8 cellular contexts compared by ENCODE assay signal in genomic region chr1:158998781-158999161, GRCh38. TPM values are rescaled to one million over a fixed set of nuclear protein-coding genes. Genes with fewer than 3 reads are reported as not detected.
A peak's percentile ranks its signal among the peaks of the same experiment; 100 is the strongest.
DNase-seq lines count a peak whose midpoint lies in the region; ATAC-seq and TF ChIP-seq lines count a peak whose summit lies in the region.

No MANE protein-coding gene starts in this region.

- peak overlapping the region; percentile 71 to 79 for H3K4me3 Mint-ChIP-seq in H9
- H3K4me3 Mint-ChIP-seq in activated B cell treated with CpG ODN at 0.5 μM for 24 hours, result no peak overlapping the region
- H3K4me3 Mint-ChIP-seq in naive thymus-derived CD4-positive, alpha-beta T cell, result peak overlapping the region in 7 of 10 donors; percentile 1 to 65 (median 44)

- no peak overlapping the region for H3T11ph ChIP-seq in H9 (ENCODE audit: low read length)

- H3K18ac ChIP-seq in H9 (ENCODE audit: insufficient read length, low read depth, low read length), result no peak overlapping the region

- H3K23me2 ChIP-seq in H9 (ENCODE audit: insufficient read length, low read depth, low read length, poor library complexity, severe bottlenecking), result peaks cover 7% of the 10 kb centered on the region

- no peak overlapping the region for H2BK12ac ChIP-seq in H9 (ENCODE audit: insufficient read length, low read depth, low read length)

- H2BK5ac ChIP-seq in H9 (ENCODE audit: insufficient read length, low read length), result no peak overlapping the region

- POLR2A ChIA-PET in activated B cell treated with CpG ODN at 0.5 μM for 24 hours (lab: Charles Lee), result interaction anchor here (0.7 to 1.4 kb wide), 3 partner anchors 11 to 669 kb away, joined by 3 to 6 read pairs (median 5); partner anchors contain the start of gene IFI16
- POLR2A ChIA-PET in naive thymus-derived CD4-positive, alpha-beta T cell (lab: Charles Lee), result interaction anchor here (1.3 kb wide), 1 partner anchor 12 kb away, joined by 7 read pairs; the partner anchor contains the start of gene IFI16

- no peaks in the 10 kb centered on the region for H3K36me3 ChIP-seq in DND-41 (ENCODE audit: insufficient read depth, low read length)
- no peaks in the 10 kb centered on the region for H3K36me3 ChIP-seq in fibroblast of lung (ENCODE audit: control insufficient read depth, insufficient read depth, low read length)
- no peaks in the 10 kb centered on the region for H3K36me3 ChIP-seq in naive thymus-derived CD4-positive, alpha-beta T cell (ENCODE audit: control insufficient read depth in 2 of 3, insufficient read depth in 3 of 3, low read length in 3 of 3)

- peaks cover 6% of the 10 kb centered on the region for H3K4me1 ChIP-seq in DND-41 (ENCODE audit: insufficient read depth, low read length)
- H3K4me1 ChIP-seq in H9 (ENCODE audit: insufficient read depth, low read length), result no peaks in the 10 kb centered on the region; the same call in 1 of the 2 replicates
- peaks cover 8% of the 10 kb centered on the region for H3K4me1 ChIP-seq in fibroblast of lung (ENCODE audit: control insufficient read depth, extremely low read depth, insufficient read depth, low read length)
- H3K4me1 ChIP-seq in naive thymus-derived CD4-positive, alpha-beta T cell (ENCODE audit: control insufficient read depth in 2 of 2, insufficient read depth in 2 of 2, low read length in 2 of 2), result peaks cover 6 to 21% of the 10 kb centered on the region in 2 donors

- H4K5ac ChIP-seq in H9 (ENCODE audit: insufficient read length, low read depth, low read length), result no peak overlapping the region

- DNase-seq in DND-41 (peak; percentile 57), H9 (no peak), NCI-H2171 (lab: John Stamatoyannopoulos, UW) (peak; percentile 18), activated B cell treated with CpG ODN at 0.5 μM for 24 hours (no peak), fibroblast of lung (ENCODE audit: low read depth in 2 of 2) (peak; percentile 48 to 79), NK-92 (lab: John Stamatoyannopoulos, UW; ENCODE audit: unreplicated experiment) (no peak), cerebellar nuclear complex (lab: John Stamatoyannopoulos, UW) (no peak)
- peak in 7 of 9 donors; percentile 43 to 74 (median 65) for DNase-seq in naive thymus-derived CD4-positive, alpha-beta T cell

- CTCF ChIA-PET in activated B cell treated with CpG ODN at 0.5 μM for 24 hours (lab: Charles Lee), result interaction anchor here (0.7 to 2.4 kb wide), 18 partner anchors 10 to 1007 kb away, joined by 3 to 23 read pairs (median 6); partner anchors contain the start of gene AIM2
- CTCF ChIA-PET in naive thymus-derived CD4-positive, alpha-beta T cell (lab: Charles Lee), result interaction anchor here (0.9 to 2.5 kb wide), 8 partner anchors 9 to 795 kb away, joined by 3 to 15 read pairs (median 4); no protein-coding TSS in a partner anchor

- ATAC-seq in DND-41 (ENCODE audit: insufficient read depth, low read depth), result peak; percentile 81
- peak; percentile 83 for ATAC-seq in activated B cell treated with CpG ODN at 0.5 μM for 24 hours (ENCODE audit: low read depth)
- peak; percentile 88 for ATAC-seq in naive thymus-derived CD4-positive, alpha-beta T cell

- intact Hi-C loops in activated B cell treated with CpG ODN at 0.5 μM for 24 hours (cut with micrococcal nuclease), result loop anchor here (1.0 to 2.0 kb wide), 8 partner anchors 200 to 1035 kb away; no protein-coding TSS in a partner anchor
- intact Hi-C loops in naive thymus-derived CD4-positive, alpha-beta T cell (cut with micrococcal nuclease), result loop anchor here (1.0 to 10.0 kb wide), 13 partner anchors 10 to 1034 kb away; partner anchors contain the start of genes IFI16 (in 1 of the 2) and PYHIN1 (in 1 of the 2)

- 0 out of 2 replicates have a peak, but pooled peaks cover under 1% of the 10 kb centered on the region for H3K27me3 Mint-ChIP-seq in H9 (ENCODE audit: low read depth)
- H3K27me3 Mint-ChIP-seq in activated B cell treated with CpG ODN at 0.5 μM for 24 hours, result no peaks in the 10 kb centered on the region
- H3K27me3 Mint-ChIP-seq in naive thymus-derived CD4-positive, alpha-beta T cell, result no peaks in the 10 kb centered on the region

- no peak overlapping the region for H3K23ac ChIP-seq in H9 (ENCODE audit: insufficient read length, low read depth, low read length)

- no peak overlapping the region for H3K56ac ChIP-seq in H9 (ENCODE audit: insufficient read length, low read depth, low read length)

- no peak overlapping the region for H3K9ac ChIP-seq in DND-41 (ENCODE audit: low read depth, low read length)
- no peak overlapping the region for H3K9ac ChIP-seq in H9 (ENCODE audit: extremely low read depth, insufficient read length, low read length)
- peak overlapping the region; percentile 40 for H3K9ac ChIP-seq in fibroblast of lung (ENCODE audit: insufficient read depth, low read length)

- H4K8ac ChIP-seq in H9 (replicated peaks; ENCODE audit: insufficient read length, low read depth, low read length), result no peak overlapping the region

- H2BK120ac ChIP-seq in H9 (ENCODE audit: low read depth, low read length, poor library complexity, severe bottlenecking), result no peak overlapping the region

- no peak overlapping the region for H4K91ac ChIP-seq in H9 (ENCODE audit: insufficient read length, low read depth, low read length)

- H4K20me1 ChIP-seq in DND-41 (ENCODE audit: insufficient read depth, low read length) (no peaks in the 10 kb centered on the region), H9 (ENCODE audit: control insufficient read depth, insufficient read depth, insufficient read length) (no peaks in the 10 kb centered on the region), fibroblast of lung (ENCODE audit: control insufficient read depth, extremely low read depth, insufficient read depth, low read length) (no peaks in the 10 kb centered on the region)

- H3K79me2 ChIP-seq in DND-41 (ENCODE audit: insufficient read depth, low read length) (no peaks in the 10 kb centered on the region), H9 (ENCODE audit: insufficient read depth, low read length) (no peaks in the 10 kb centered on the region), fibroblast of lung (ENCODE audit: control insufficient read depth, insufficient read depth, low read length) (no peaks in the 10 kb centered on the region)

- WGBS in H9 (ENCODE audit: extremely low coverage, insufficient read length, low lambda C conversion rate), result no CpG with 5 or more reads among the region's 13 CpGs

- no peak overlapping the region for H2AK5ac ChIP-seq in H9 (ENCODE audit: insufficient read length, low read length)

- H3K4me1 Mint-ChIP-seq in H9 (peaks cover 22 to 26% of the 10 kb centered on the region in 2 experiments), activated B cell treated with CpG ODN at 0.5 μM for 24 hours (peaks cover 20% of the 10 kb centered on the region)
- peaks cover 6 to 36% (median 16%) of the 10 kb centered on the region in 7 donors for H3K4me1 Mint-ChIP-seq in naive thymus-derived CD4-positive, alpha-beta T cell

- no peak overlapping the region for H2BK15ac ChIP-seq in H9 (ENCODE audit: low read depth, low read length)

- H3K79me1 ChIP-seq in H9 (ENCODE audit: insufficient read depth, low read depth, low read length, poor library complexity, severe bottlenecking), result no peaks in the 10 kb centered on the region

- H3K27me3 ChIP-seq in DND-41 (ENCODE audit: insufficient read depth, low read length, poor library complexity) (no peaks in the 10 kb centered on the region), H9 (ENCODE audit: insufficient read depth, low read length) (no peaks in the 10 kb centered on the region), fibroblast of lung (ENCODE audit: control insufficient read depth, insufficient read depth, low read length) (no peaks in the 10 kb centered on the region)
- no peaks in the 10 kb centered on the region for H3K27me3 ChIP-seq in naive thymus-derived CD4-positive, alpha-beta T cell (ENCODE audit: control insufficient read depth in 2 of 2, insufficient read depth in 2 of 2, low read length in 2 of 2)

- H2AFZ ChIP-seq in DND-41 (ENCODE audit: low read depth, low read length) (peak overlapping the region; percentile 53), H9 (ENCODE audit: low read length) (peak overlapping the region; percentile 83), fibroblast of lung (ENCODE audit: low read length) (peak overlapping the region; percentile 73)

- H3K27ac Mint-ChIP-seq in H9, result no peak overlapping the region
- H3K27ac Mint-ChIP-seq in activated B cell treated with CpG ODN at 0.5 μM for 24 hours, result no peak overlapping the region
- H3K27ac Mint-ChIP-seq in naive thymus-derived CD4-positive, alpha-beta T cell, result peak overlapping the region in 5 of 9 donors; percentile 10 to 70 (median 48)

- no peaks in the 10 kb centered on the region for H3K36me3 Mint-ChIP-seq in H9 (ENCODE audit: insufficient read depth in 1 of 3, low read depth in 3 of 3)
- no peaks in the 10 kb centered on the region for H3K36me3 Mint-ChIP-seq in activated B cell treated with CpG ODN at 0.5 μM for 24 hours (ENCODE audit: low read depth)
- H3K36me3 Mint-ChIP-seq in naive thymus-derived CD4-positive, alpha-beta T cell, result peaks cover 0 to 16% (median 0%) of the 10 kb centered on the region in 5 donors

- no peak overlapping the region for H2BK20ac ChIP-seq in H9 (ENCODE audit: low read depth, low read length, poor library complexity, severe bottlenecking)

- no peak overlapping the region for H3K27ac ChIP-seq in DND-41 (ENCODE audit: low read length)
- H3K27ac ChIP-seq in H9 (ENCODE audit: insufficient read length, low read depth, low read length), result no peak overlapping the region
- H3K27ac ChIP-seq in fibroblast of lung (ENCODE audit: insufficient read depth, low read length), result peak overlapping the region; percentile 99
- no peak overlapping the region for H3K27ac ChIP-seq in naive thymus-derived CD4-positive, alpha-beta T cell (ENCODE audit: low read depth, low read length)

- H3K9me3 Mint-ChIP-seq in H9, result no peaks in the 10 kb centered on the region
- peaks cover 2% of the 10 kb centered on the region for H3K9me3 Mint-ChIP-seq in activated B cell treated with CpG ODN at 0.5 μM for 24 hours
- H3K9me3 Mint-ChIP-seq in naive thymus-derived CD4-positive, alpha-beta T cell, result peaks cover 0 to 10% (median 0%) of the 10 kb centered on the region in 11 donors

- H3K4me2 ChIP-seq in DND-41 (ENCODE audit: insufficient read depth, low read length) (peak overlapping the region; percentile 40), H9 (ENCODE audit: insufficient read depth, insufficient read length, low read length) (peak overlapping the region; percentile 93), fibroblast of lung (ENCODE audit: extremely low read depth, insufficient read depth, low read length) (peak overlapping the region; percentile 99)

- H3K9me3 ChIP-seq in DND-41 (ENCODE audit: insufficient read depth, low read length, severe bottlenecking) (no peaks in the 10 kb centered on the region), H9 (ENCODE audit: control insufficient read depth, low read depth, low read length) (no peaks in the 10 kb centered on the region), fibroblast of lung (ENCODE audit: control insufficient read depth, insufficient read depth, low read depth, low read length) (no peaks in the 10 kb centered on the region)
- no peaks in the 10 kb centered on the region for H3K9me3 ChIP-seq in naive thymus-derived CD4-positive, alpha-beta T cell (ENCODE audit: control insufficient read depth in 2 of 3, low read length in 3 of 3)

- TF ChIP-seq CTCF in DND-41 (IDR thresholded peaks at IDR 0.05; ENCODE audit: borderline replicate concordance, extremely low read depth, low read length, poor library complexity, severe bottlenecking) (peak; percentile 92), H9 (conservative IDR thresholded peaks at IDR 0.05) (peak; percentile 96), activated B cell treated with CpG ODN at 0.5 μM for 24 hours (IDR thresholded peaks at IDR 0.05) (peak; percentile 59), fibroblast of lung (conservative IDR thresholded peaks at IDR 0.05 in 1 of 2, IDR thresholded peaks at IDR 0.05 in 1 of 2; ENCODE audit: low read depth in 1 of 2, low read length in 2 of 2) (peak; percentile 82 to 83)

- H3K14ac ChIP-seq in H9 (ENCODE audit: insufficient read depth, low read length), result no peak overlapping the region

- no peak overlapping the region for H3K4me3 ChIP-seq in DND-41 (ENCODE audit: low read depth in 1 of 2, low read length in 2 of 2)
- H3K4me3 ChIP-seq in fibroblast of lung (replicated peaks in 1 of 4; ENCODE audit: control extremely low read depth in 1 of 4, insufficient read depth in 1 of 4, low read depth in 3 of 4, low read length in 4 of 4), result peak overlapping the region; percentile 70 to 92 (median 76)
- no peak overlapping the region for H3K4me3 ChIP-seq in naive thymus-derived CD4-positive, alpha-beta T cell (ENCODE audit: low read length)

- H3K4ac ChIP-seq in H9 (ENCODE audit: low read depth, low read length), result no peak overlapping the region

RNA-seq across cellular contexts. Expression of gene IFI16, which starts 10.9 kb away (rescaled TPM):
- total RNA-seq in H9 (2021) (2.9 and 3.4 TPM in 2 replicates), activated B cell treated with CpG ODN at 0.5 μM for 24 hours (145 and 160 TPM in 2 replicates), fibroblast of lung (134 and 141 TPM in 2 replicates)
- polyA plus RNA-seq in fibroblast of lung, result 193 and 223 TPM in 2 replicates
- polyA plus RNA-seq in fibroblast of lung (2012), result 124 and 152 TPM in 2 replicates
- polyA minus RNA-seq in fibroblast of lung (ENCODE audit: low replicate concordance), result 22.7 and 29.1 TPM in 2 replicates
- 100 to 1,000 TPM in 2 of 5 experiments, 10 to 100 TPM in 3; 42.4 to 307 (median 96.0) TPM for total RNA-seq in naive thymus-derived CD4-positive, alpha-beta T cell
- polyA plus RNA-seq in naive thymus-derived CD4-positive, alpha-beta T cell, result 10 to 100 TPM; 46.1 to 48.0 TPM

Comparison
In these comparisons a context has a peak if more than half of its experiments do, and no peak if none do; other contexts are left out.
1. DNase-seq: peak in DND-41 (single experiment), NCI-H2171 (single experiment), fibroblast of lung (2 of 2) and naive thymus-derived CD4-positive, alpha-beta T cell (7 of 9); none in H9 (single experiment), activated B cell treated with CpG ODN at 0.5 μM for 24 hours (single experiment), NK-92 (single experiment) and cerebellar nuclear complex (0 of 2).
2. H3K4me2 ChIP-seq: peak in every context shown above with its lines; median percentile 99 in fibroblast of lung; 93 in H9; 40 in DND-41.
3. H3K4me3 ChIP-seq: peak in fibroblast of lung (4 of 4); none in DND-41 (0 of 2) and naive thymus-derived CD4-positive, alpha-beta T cell (single experiment).
4. H3K27ac Mint-ChIP-seq: peak in naive thymus-derived CD4-positive, alpha-beta T cell (5 of 9); none in H9 (0 of 3) and activated B cell treated with CpG ODN at 0.5 μM for 24 hours (single experiment).
5. Peak in every context shown above with its lines, with median percentiles within 50 percentile points of each other: ATAC-seq, H2AFZ ChIP-seq and CTCF ChIP-seq.